ENCODE assay signal across 11 cellular contexts in genomic region chr7:47720141-47720906, GRCh38.
DNase-seq lines count a peak whose midpoint lies in the region; ATAC-seq and TF ChIP-seq lines count a peak whose summit lies in the region.
"Had no signal": no experiment of that assay in that cellular context is flagged by ENCODE, and none has a peak within 500 bp of the region (broad histone marks: within the 10 kb centered on the region; RNA-seq: fewer than 3 reads in every experiment).

No MANE protein-coding gene starts in this region.

- BruUV-seq in Caco-2 (replicated peaks; lab: Mats Ljungman, UMichigan): no TSS peak

- peaks cover 7% of the 10 kb centered on the region for H3K9me3 Mint-ChIP-seq in Caco-2 (ENCODE audit: unreplicated experiment)
- no peaks in the 10 kb centered on the region for H3K9me3 Mint-ChIP-seq in activated T-cell treated with anti-CD3 and anti-CD28 coated beads, Interleukin-2, amount 50 U/mL, for 72 hours
- H3K9me3 Mint-ChIP-seq: activated naive CD4-positive, alpha-beta T cell treated with anti-CD3 and anti-CD28 coated beads, Interleukin-2, amount 10 ng/mL, durations not matched to agents 7 days and 5 days had no signal

- H3K4me3 ChIP-seq in lower lobe of right lung: no peak overlapping the region
- H3K4me3 ChIP-seq in Caco-2 (ENCODE audit: low read depth, low read length): no peak overlapping the region
- H3K4me3 ChIP-seq: PC-9 had no signal

- H3K27ac ChIP-seq in lower lobe of right lung: no peak overlapping the region
- H3K27ac ChIP-seq: HL-60, PC-9 had no signal

- CTCF ChIA-PET in Caco-2 (lab: Charles Lee): interaction anchor here (0.5 kb wide), 1 partner anchor 140 kb away, joined by 3 read pairs; no protein-coding TSS in a partner anchor

- TF ChIP-seq CTCF in lower lobe of right lung (IDR thresholded peaks at IDR 0.05) (no peak), Caco-2 (IDR thresholded peaks at IDR 0.05; ENCODE audit: insufficient read depth in 1 of 2, low read depth in 1 of 2, low read length in 1 of 2, severe bottlenecking in 1 of 2, unreplicated experiment in 1 of 2) (no peak)

- H3K27me3 Mint-ChIP-seq in Caco-2 (ENCODE audit: insufficient read depth, unreplicated experiment): no peaks in the 10 kb centered on the region
- H3K27me3 Mint-ChIP-seq in activated T-cell treated with anti-CD3 and anti-CD28 coated beads, Interleukin-2, amount 50 U/mL, for 72 hours (ENCODE audit: low read depth): no peaks in the 10 kb centered on the region
- H3K27me3 Mint-ChIP-seq: activated naive CD4-positive, alpha-beta T cell treated with anti-CD3 and anti-CD28 coated beads, Interleukin-2, amount 10 ng/mL, durations not matched to agents 7 days and 5 days had no signal

- H3K4me1 ChIP-seq in lower lobe of right lung: peaks cover 9% of the 10 kb centered on the region
- H3K4me1 ChIP-seq in Caco-2: peaks cover 13% of the 10 kb centered on the region

- H3K27ac Mint-ChIP-seq in Caco-2 (ENCODE audit: unreplicated experiment): no peak overlapping the region
- H3K27ac Mint-ChIP-seq in activated T-cell treated with anti-CD3 and anti-CD28 coated beads, Interleukin-2, amount 50 U/mL, for 72 hours: no peak overlapping the region
- H3K27ac Mint-ChIP-seq: activated naive CD4-positive, alpha-beta T cell treated with anti-CD3 and anti-CD28 coated beads, Interleukin-2, amount 10 ng/mL, durations not matched to agents 7 days and 5 days had no signal

- H3K4me3 Mint-ChIP-seq in Caco-2 (ENCODE audit: unreplicated experiment): no peak overlapping the region
- H3K4me3 Mint-ChIP-seq in activated T-cell treated with anti-CD3 and anti-CD28 coated beads, Interleukin-2, amount 50 U/mL, for 72 hours: no peak overlapping the region
- H3K4me3 Mint-ChIP-seq: activated naive CD4-positive, alpha-beta T cell treated with anti-CD3 and anti-CD28 coated beads, Interleukin-2, amount 10 ng/mL, durations not matched to agents 7 days and 5 days had no signal

- H3K9me3 ChIP-seq in lower lobe of right lung (no peaks in the 10 kb centered on the region), Caco-2 (no peaks in the 10 kb centered on the region)

- peak; percentile 65 for ATAC-seq in GM21825 (IDR thresholded peaks at IDR 0.05; ENCODE audit: unreplicated experiment)
- no peak for ATAC-seq in stimulated activated naive CD8-positive, alpha-beta T cell treated with anti-CD3 and anti-CD28 coated beads, Interleukin-15, Interleukin-2, amounts not matched to agents 100 U/mL and 50 U/mL, for 24 hours
- no peak for ATAC-seq in lower lobe of right lung
- no peak for ATAC-seq in activated T-cell treated with anti-CD3 and anti-CD28 coated beads, Interleukin-2, amount 50 U/mL, for 72 hours (replicated peaks in 1 of 2)

- H3K36me3 ChIP-seq in lower lobe of right lung (no peaks in the 10 kb centered on the region), Caco-2 (ENCODE audit: control insufficient read depth, insufficient read depth, low read length) (no peaks in the 10 kb centered on the region)

- intact Hi-C loops in lower lobe of right lung (cut with DNase I) (no loop called here), Caco-2 (cut with micrococcal nuclease; ENCODE audit: unreplicated experiment) (no loop called here)

- H3K36me3 Mint-ChIP-seq in Caco-2 (ENCODE audit: insufficient read depth, unreplicated experiment): peaks cover 6% of the 10 kb centered on the region
- H3K36me3 Mint-ChIP-seq in activated T-cell treated with anti-CD3 and anti-CD28 coated beads, Interleukin-2, amount 50 U/mL, for 72 hours (ENCODE audit: insufficient read depth in 2 of 2): no peaks in the 10 kb centered on the region
- H3K36me3 Mint-ChIP-seq: activated naive CD4-positive, alpha-beta T cell treated with anti-CD3 and anti-CD28 coated beads, Interleukin-2, amount 10 ng/mL, durations not matched to agents 7 days and 5 days had no signal

- POLR2A ChIA-PET in Caco-2 (lab: Charles Lee): no interaction called here

- H3K4me1 Mint-ChIP-seq in Caco-2 (ENCODE audit: low read depth, unreplicated experiment): peaks cover 35% of the 10 kb centered on the region
- H3K4me1 Mint-ChIP-seq in activated T-cell treated with anti-CD3 and anti-CD28 coated beads, Interleukin-2, amount 50 U/mL, for 72 hours (ENCODE audit: low read depth): no peaks in the 10 kb centered on the region
- H3K4me1 Mint-ChIP-seq: activated naive CD4-positive, alpha-beta T cell treated with anti-CD3 and anti-CD28 coated beads, Interleukin-2, amount 10 ng/mL, durations not matched to agents 7 days and 5 days had no signal

- H3K27me3 ChIP-seq in lower lobe of right lung (ENCODE audit: low read depth): no peaks in the 10 kb centered on the region
- no peaks in the 10 kb centered on the region for H3K27me3 ChIP-seq in Caco-2 (replicated peaks; ENCODE audit: control insufficient read depth, insufficient read depth, low read length)

- DNase-seq in GM03348 (ENCODE audit: low spot score) (peak; percentile 64), RPMI7951 (ENCODE audit: low read depth) (peak; percentile 35), mesenteric fat pad (ENCODE audit: low spot score) (peak; percentile 79), lower lobe of right lung (no peak), Caco-2 (no peak)
- DNase-seq in stimulated activated naive CD8-positive, alpha-beta T cell treated with anti-CD3 and anti-CD28 coated beads, Interleukin-15, Interleukin-2, amounts not matched to agents 100 U/mL and 50 U/mL, for 24 hours: no peak
- no peak for DNase-seq in activated T-cell treated with anti-CD3 and anti-CD28 coated beads, Interleukin-2, amount 50 U/mL, for 72 hours
- DNase-seq: activated naive CD4-positive, alpha-beta T cell treated with anti-CD3 and anti-CD28 coated beads, Interleukin-2, amount 10 ng/mL, durations not matched to agents 7 days and 5 days; PC-9 had no signal

Comparison
In these comparisons a context has a peak if more than half of its experiments do, and no peak if none do; other contexts are left out.
1. DNase-seq: peak in GM03348 (single experiment), RPMI7951 (single experiment) and mesenteric fat pad (single experiment); none in stimulated activated naive CD8-positive, alpha-beta T cell treated with anti-CD3 and anti-CD28 coated beads, Interleukin-15, Interleukin-2, amounts not matched to agents 100 U/mL and 50 U/mL, for 24 hours (single experiment), lower lobe of right lung (single experiment), Caco-2 (0 of 2) and activated T-cell treated with anti-CD3 and anti-CD28 coated beads, Interleukin-2, amount 50 U/mL, for 72 hours (0 of 2).